In genomic region chr12:16076553-16076952, GRCh38 we compare ENCODE assay signal across 7 cellular contexts.
DNase-seq lines count a peak whose midpoint lies in the region; ATAC-seq and TF ChIP-seq lines count a peak whose summit lies in the region.

No MANE protein-coding gene starts in this region.

- DNase-seq in Kasumi-1 (lab: John Stamatoyannopoulos, UW): peak; percentile 52 to 53
- peak; percentile 8 to 62 for DNase-seq in SJCRH30
- DNase-seq in iPS-NIHi11 (ENCODE audit: low spot score): peak; percentile 77
- no peak for DNase-seq in activated CD4-positive, alpha-beta T cell treated with anti-CD3 and anti-CD28 coated beads for 48 hours
- DNase-seq in middle frontal gyrus (ENCODE audit: extremely low spot score, low spot score): no peak

- H3K4me1 ChIP-seq in SJCRH30: no peaks in the 10 kb centered on the region

- TF ChIP-seq CTCF in GM12872 (IDR thresholded peaks at IDR 0.05; ENCODE audit: insufficient read depth, low read depth, low read length): peak; percentile 77; the same call in 2 of the 3 replicates

- H3K9me3 ChIP-seq in SJCRH30 (replicated peaks): no peaks in the 10 kb centered on the region

- H3K27me3 ChIP-seq in SJCRH30: no peaks in the 10 kb centered on the region

- H3K27ac ChIP-seq in SJCRH30: no peak overlapping the region

- H3K4me3 ChIP-seq in SJCRH30: no peak overlapping the region

- ATAC-seq in GM21786 (IDR thresholded peaks at IDR 0.05; ENCODE audit: unreplicated experiment): peak; percentile 82

- H3K36me3 ChIP-seq in SJCRH30: no peaks in the 10 kb centered on the region

Comparison
In these comparisons a context has a peak if more than half of its experiments do, and no peak if none do; other contexts are left out.
1. DNase-seq: peak in Kasumi-1 (2 of 2), SJCRH30 (2 of 2) and iPS-NIHi11 (single experiment); none in activated CD4-positive, alpha-beta T cell treated with anti-CD3 and anti-CD28 coated beads for 48 hours (single experiment) and middle frontal gyrus (single experiment).